ENCODE assay signal across 1 cellular context in the genomic region with DNA sequence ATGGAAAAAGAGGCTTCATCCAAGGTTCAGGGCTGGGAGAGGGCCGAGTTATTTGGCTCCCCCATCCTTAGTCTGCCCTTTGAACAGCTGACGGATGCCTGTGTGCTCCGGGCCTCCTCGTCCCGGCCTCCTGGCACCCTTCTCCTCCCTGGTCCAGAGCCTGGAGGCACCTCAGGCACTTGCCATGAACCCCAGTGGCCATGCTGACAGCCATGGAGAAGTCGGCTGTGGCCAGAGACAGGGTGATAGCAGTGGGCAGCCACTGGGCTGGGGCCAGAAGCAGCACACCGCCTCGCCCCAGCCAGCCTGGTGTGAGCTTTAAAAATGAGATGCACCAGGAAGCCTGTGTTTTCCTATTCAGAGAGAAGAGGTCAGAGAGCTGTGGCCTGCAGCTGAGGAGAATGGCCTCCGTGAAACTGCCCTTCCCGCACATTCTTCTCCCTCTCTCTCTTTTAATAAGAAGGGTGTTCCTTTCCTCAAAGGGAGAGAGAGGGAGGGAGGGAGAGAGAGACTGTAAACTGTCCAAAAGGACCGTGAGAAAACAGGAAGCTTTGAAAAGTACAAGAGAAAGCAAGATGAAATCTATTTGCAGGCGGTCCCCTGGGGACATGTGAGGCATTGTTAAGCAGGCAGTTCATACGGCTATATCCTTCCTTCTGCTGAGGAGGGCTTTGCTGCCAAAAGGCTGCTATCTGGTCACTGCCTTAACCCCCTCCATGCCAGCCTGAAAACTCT.
TF ChIP-seq lines count a peak whose summit lies in the region.

No MANE protein-coding gene starts in this region.

TF ChIP-seq in GM12878, 131 proteins besides CTCF, POLR2A, EP300 and RAD21 (continues in another document):
- TF ChIP-seq, protein P1, sequence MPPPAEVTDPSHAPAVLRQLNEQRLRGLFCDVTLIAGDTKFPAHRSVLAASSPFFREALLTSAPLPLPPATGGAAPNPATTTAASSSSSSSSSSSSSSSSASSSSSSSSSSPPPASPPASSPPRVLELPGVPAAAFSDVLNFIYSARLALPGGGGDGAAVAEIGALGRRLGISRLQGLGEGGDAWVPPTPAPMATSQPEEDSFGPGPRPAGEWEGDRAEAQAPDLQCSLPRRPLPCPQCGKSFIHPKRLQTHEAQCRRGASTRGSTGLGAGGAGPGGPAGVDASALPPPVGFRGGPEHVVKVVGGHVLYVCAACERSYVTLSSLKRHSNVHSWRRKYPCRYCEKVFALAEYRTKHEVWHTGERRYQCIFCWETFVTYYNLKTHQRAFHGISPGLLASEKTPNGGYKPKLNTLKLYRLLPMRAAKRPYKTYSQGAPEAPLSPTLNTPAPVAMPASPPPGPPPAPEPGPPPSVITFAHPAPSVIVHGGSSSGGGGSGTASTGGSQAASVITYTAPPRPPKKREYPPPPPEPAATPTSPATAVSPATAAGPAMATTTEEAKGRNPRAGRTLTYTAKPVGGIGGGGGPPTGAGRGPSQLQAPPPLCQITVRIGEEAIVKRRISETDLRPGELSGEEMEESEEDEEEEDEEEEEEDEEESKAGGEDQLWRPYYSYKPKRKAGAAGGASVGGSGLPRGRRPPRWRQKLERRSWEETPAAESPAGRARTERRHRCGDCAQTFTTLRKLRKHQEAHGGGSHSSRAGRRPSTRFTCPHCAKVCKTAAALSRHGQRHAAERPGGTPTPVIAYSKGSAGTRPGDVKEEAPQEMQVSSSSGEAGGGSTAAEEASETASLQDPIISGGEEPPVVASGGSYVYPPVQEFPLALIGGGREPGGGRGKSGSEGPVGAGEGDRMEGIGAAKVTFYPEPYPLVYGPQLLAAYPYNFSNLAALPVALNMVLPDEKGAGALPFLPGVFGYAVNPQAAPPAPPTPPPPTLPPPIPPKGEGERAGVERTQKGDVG (CRISPR knock-in tag; IDR thresholded peaks at IDR 0.05): 0 out of 2 replicates have a peak, but pooled peaks have one; percentile 15
- TF ChIP-seq TCF12 (IDR thresholded peaks at IDR 0.05; ENCODE audit: low read depth, low read length) (0 out of 2 replicates have a peak, but pooled peaks have one; percentile 62), RUNX3 (IDR thresholded peaks at IDR 0.05; ENCODE audit: low read length) (peak; percentile 38; the same call in 1 of the 2 replicates), ESRRA (IDR thresholded peaks at IDR 0.05; ENCODE audit: low read length) (no peak), GATAD2B (conservative IDR thresholded peaks at IDR 0.05; ENCODE audit: low read depth) (peak; percentile 73), NR2F1 (conservative IDR thresholded peaks at IDR 0.05) (0 out of 2 replicates have a peak, but pooled peaks have one; percentile 45), STAT3 (IDR thresholded peaks at IDR 0.05; ENCODE audit: low read depth, low read length) (no peak), NFIC (IDR thresholded peaks at IDR 0.05; ENCODE audit: low read depth, low read length) (peak; percentile 40; the same call in 1 of the 2 replicates), ZBED1 (IDR thresholded peaks at IDR 0.05; ENCODE audit: borderline replicate concordance) (no peak), NRF1 (conservative IDR thresholded peaks at IDR 0.05; ENCODE audit: low read depth, low read length) (no peak), SP1 (IDR thresholded peaks at IDR 0.05; ENCODE audit: low read depth, low read length) (peak; percentile 13), RFX5 (IDR thresholded peaks at IDR 0.05; ENCODE audit: low read depth, low read length) (0 out of 2 replicates have a peak, but pooled peaks have one; percentile 13), CHD2 (IDR thresholded peaks at IDR 0.05; ENCODE audit: borderline replicate concordance, low read depth, low read length) (0 out of 2 replicates have a peak, but pooled peaks have one; percentile 16), BACH1 (IDR thresholded peaks at IDR 0.05; ENCODE audit: borderline replicate concordance) (no peak), NBN (IDR thresholded peaks at IDR 0.05) (peak; percentile 58; the same call in 1 of the 2 replicates), IKZF2 (IDR thresholded peaks at IDR 0.05) (peak; percentile 56 to 61; a peak in 3 of 4 replicates), MTA2 (IDR thresholded peaks at IDR 0.05; ENCODE audit: low read depth) (peak; percentile 31; the same call in 1 of the 2 replicates), MEF2A (IDR thresholded peaks at IDR 0.05; ENCODE audit: insufficient read depth, low read depth, low read length) (0 out of 2 replicates have a peak, but pooled peaks have one; percentile 33), TAF1 (IDR thresholded peaks at IDR 0.05; ENCODE audit: borderline replicate concordance, low read depth, low read length) (no peak), ZNF207 (IDR thresholded peaks at IDR 0.05; ENCODE audit: borderline replicate concordance) (peak; percentile 24; the same call in 1 of the 2 replicates), RCOR1 (conservative IDR thresholded peaks at IDR 0.05; ENCODE audit: low read depth, low read length) (0 out of 2 replicates have a peak, but pooled peaks have one; percentile 56), RBBP5 (conservative IDR thresholded peaks at IDR 0.05) (no peak), NR2C1 (IDR thresholded peaks at IDR 0.05) (no peak), MEF2B (IDR thresholded peaks at IDR 0.05; ENCODE audit: partially characterized antibody, poor library complexity, severe bottlenecking) (peak; percentile 98)
- TF ChIP-seq, protein P2, sequence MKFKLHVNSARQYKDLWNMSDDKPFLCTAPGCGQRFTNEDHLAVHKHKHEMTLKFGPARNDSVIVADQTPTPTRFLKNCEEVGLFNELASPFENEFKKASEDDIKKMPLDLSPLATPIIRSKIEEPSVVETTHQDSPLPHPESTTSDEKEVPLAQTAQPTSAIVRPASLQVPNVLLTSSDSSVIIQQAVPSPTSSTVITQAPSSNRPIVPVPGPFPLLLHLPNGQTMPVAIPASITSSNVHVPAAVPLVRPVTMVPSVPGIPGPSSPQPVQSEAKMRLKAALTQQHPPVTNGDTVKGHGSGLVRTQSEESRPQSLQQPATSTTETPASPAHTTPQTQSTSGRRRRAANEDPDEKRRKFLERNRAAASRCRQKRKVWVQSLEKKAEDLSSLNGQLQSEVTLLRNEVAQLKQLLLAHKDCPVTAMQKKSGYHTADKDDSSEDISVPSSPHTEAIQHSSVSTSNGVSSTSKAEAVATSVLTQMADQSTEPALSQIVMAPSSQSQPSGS (IDR thresholded peaks at IDR 0.05; ENCODE audit: low read length): peak; percentile 78
- TF ChIP-seq, protein P3, sequence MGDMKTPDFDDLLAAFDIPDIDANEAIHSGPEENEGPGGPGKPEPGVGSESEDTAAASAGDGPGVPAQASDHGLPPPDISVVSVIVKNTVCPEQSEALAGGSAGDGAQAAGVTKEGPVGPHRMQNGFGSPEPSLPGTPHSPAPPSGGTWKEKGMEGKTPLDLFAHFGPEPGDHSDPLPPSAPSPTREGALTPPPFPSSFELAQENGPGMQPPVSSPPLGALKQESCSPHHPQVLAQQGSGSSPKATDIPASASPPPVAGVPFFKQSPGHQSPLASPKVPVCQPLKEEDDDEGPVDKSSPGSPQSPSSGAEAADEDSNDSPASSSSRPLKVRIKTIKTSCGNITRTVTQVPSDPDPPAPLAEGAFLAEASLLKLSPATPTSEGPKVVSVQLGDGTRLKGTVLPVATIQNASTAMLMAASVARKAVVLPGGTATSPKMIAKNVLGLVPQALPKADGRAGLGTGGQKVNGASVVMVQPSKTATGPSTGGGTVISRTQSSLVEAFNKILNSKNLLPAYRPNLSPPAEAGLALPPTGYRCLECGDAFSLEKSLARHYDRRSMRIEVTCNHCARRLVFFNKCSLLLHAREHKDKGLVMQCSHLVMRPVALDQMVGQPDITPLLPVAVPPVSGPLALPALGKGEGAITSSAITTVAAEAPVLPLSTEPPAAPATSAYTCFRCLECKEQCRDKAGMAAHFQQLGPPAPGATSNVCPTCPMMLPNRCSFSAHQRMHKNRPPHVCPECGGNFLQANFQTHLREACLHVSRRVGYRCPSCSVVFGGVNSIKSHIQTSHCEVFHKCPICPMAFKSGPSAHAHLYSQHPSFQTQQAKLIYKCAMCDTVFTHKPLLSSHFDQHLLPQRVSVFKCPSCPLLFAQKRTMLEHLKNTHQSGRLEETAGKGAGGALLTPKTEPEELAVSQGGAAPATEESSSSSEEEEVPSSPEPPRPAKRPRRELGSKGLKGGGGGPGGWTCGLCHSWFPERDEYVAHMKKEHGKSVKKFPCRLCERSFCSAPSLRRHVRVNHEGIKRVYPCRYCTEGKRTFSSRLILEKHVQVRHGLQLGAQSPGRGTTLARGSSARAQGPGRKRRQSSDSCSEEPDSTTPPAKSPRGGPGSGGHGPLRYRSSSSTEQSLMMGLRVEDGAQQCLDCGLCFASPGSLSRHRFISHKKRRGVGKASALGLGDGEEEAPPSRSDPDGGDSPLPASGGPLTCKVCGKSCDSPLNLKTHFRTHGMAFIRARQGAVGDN (IDR thresholded peaks at IDR 0.05): peak; percentile 93
- TF ChIP-seq, protein P4, sequence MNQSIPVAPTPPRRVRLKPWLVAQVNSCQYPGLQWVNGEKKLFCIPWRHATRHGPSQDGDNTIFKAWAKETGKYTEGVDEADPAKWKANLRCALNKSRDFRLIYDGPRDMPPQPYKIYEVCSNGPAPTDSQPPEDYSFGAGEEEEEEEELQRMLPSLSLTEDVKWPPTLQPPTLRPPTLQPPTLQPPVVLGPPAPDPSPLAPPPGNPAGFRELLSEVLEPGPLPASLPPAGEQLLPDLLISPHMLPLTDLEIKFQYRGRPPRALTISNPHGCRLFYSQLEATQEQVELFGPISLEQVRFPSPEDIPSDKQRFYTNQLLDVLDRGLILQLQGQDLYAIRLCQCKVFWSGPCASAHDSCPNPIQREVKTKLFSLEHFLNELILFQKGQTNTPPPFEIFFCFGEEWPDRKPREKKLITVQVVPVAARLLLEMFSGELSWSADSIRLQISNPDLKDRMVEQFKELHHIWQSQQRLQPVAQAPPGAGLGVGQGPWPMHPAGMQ (IDR thresholded peaks at IDR 0.05; ENCODE audit: borderline replicate concordance): no peak
- TF ChIP-seq, protein P5, sequence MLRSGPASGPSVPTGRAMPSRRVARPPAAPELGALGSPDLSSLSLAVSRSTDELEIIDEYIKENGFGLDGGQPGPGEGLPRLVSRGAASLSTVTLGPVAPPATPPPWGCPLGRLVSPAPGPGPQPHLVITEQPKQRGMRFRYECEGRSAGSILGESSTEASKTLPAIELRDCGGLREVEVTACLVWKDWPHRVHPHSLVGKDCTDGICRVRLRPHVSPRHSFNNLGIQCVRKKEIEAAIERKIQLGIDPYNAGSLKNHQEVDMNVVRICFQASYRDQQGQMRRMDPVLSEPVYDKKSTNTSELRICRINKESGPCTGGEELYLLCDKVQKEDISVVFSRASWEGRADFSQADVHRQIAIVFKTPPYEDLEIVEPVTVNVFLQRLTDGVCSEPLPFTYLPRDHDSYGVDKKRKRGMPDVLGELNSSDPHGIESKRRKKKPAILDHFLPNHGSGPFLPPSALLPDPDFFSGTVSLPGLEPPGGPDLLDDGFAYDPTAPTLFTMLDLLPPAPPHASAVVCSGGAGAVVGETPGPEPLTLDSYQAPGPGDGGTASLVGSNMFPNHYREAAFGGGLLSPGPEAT (IDR thresholded peaks at IDR 0.05; ENCODE audit: low read depth): peak; percentile 41; the same call in 1 of the 2 replicates
- TF ChIP-seq, protein P6, sequence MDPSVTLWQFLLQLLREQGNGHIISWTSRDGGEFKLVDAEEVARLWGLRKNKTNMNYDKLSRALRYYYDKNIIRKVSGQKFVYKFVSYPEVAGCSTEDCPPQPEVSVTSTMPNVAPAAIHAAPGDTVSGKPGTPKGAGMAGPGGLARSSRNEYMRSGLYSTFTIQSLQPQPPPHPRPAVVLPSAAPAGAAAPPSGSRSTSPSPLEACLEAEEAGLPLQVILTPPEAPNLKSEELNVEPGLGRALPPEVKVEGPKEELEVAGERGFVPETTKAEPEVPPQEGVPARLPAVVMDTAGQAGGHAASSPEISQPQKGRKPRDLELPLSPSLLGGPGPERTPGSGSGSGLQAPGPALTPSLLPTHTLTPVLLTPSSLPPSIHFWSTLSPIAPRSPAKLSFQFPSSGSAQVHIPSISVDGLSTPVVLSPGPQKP (IDR thresholded peaks at IDR 0.05; ENCODE audit: low read depth, low read length): 0 out of 2 replicates have a peak, but pooled peaks have one; percentile 31
- TF ChIP-seq, protein P7, sequence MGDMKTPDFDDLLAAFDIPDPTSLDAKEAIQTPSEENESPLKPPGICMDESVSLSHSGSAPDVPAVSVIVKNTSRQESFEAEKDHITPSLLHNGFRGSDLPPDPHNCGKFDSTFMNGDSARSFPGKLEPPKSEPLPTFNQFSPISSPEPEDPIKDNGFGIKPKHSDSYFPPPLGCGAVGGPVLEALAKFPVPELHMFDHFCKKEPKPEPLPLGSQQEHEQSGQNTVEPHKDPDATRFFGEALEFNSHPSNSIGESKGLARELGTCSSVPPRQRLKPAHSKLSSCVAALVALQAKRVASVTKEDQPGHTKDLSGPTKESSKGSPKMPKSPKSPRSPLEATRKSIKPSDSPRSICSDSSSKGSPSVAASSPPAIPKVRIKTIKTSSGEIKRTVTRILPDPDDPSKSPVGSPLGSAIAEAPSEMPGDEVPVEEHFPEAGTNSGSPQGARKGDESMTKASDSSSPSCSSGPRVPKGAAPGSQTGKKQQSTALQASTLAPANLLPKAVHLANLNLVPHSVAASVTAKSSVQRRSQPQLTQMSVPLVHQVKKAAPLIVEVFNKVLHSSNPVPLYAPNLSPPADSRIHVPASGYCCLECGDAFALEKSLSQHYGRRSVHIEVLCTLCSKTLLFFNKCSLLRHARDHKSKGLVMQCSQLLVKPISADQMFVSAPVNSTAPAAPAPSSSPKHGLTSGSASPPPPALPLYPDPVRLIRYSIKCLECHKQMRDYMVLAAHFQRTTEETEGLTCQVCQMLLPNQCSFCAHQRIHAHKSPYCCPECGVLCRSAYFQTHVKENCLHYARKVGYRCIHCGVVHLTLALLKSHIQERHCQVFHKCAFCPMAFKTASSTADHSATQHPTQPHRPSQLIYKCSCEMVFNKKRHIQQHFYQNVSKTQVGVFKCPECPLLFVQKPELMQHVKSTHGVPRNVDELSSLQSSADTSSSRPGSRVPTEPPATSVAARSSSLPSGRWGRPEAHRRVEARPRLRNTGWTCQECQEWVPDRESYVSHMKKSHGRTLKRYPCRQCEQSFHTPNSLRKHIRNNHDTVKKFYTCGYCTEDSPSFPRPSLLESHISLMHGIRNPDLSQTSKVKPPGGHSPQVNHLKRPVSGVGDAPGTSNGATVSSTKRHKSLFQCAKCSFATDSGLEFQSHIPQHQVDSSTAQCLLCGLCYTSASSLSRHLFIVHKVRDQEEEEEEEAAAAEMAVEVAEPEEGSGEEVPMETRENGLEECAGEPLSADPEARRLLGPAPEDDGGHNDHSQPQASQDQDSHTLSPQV (IDR thresholded peaks at IDR 0.05): peak; percentile 10; the same call in 1 of the 2 replicates
- TF ChIP-seq, protein P8, sequence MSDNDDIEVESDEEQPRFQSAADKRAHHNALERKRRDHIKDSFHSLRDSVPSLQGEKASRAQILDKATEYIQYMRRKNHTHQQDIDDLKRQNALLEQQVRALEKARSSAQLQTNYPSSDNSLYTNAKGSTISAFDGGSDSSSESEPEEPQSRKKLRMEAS (IDR thresholded peaks at IDR 0.05; ENCODE audit: low read depth, low read length): no peak; the same call in 1 of the 2 replicates
- TF ChIP-seq, protein P9, sequence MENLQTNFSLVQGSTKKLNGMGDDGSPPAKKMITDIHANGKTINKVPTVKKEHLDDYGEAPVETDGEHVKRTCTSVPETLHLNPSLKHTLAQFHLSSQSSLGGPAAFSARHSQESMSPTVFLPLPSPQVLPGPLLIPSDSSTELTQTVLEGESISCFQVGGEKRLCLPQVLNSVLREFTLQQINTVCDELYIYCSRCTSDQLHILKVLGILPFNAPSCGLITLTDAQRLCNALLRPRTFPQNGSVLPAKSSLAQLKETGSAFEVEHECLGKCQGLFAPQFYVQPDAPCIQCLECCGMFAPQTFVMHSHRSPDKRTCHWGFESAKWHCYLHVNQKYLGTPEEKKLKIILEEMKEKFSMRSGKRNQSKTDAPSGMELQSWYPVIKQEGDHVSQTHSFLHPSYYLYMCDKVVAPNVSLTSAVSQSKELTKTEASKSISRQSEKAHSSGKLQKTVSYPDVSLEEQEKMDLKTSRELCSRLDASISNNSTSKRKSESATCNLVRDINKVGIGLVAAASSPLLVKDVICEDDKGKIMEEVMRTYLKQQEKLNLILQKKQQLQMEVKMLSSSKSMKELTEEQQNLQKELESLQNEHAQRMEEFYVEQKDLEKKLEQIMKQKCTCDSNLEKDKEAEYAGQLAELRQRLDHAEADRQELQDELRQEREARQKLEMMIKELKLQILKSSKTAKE (IDR thresholded peaks at IDR 0.05; ENCODE audit: low read depth, poor library complexity, severe bottlenecking): peak; percentile 51
